1 cellular context compared by ENCODE assay signal in the genomic region with DNA sequence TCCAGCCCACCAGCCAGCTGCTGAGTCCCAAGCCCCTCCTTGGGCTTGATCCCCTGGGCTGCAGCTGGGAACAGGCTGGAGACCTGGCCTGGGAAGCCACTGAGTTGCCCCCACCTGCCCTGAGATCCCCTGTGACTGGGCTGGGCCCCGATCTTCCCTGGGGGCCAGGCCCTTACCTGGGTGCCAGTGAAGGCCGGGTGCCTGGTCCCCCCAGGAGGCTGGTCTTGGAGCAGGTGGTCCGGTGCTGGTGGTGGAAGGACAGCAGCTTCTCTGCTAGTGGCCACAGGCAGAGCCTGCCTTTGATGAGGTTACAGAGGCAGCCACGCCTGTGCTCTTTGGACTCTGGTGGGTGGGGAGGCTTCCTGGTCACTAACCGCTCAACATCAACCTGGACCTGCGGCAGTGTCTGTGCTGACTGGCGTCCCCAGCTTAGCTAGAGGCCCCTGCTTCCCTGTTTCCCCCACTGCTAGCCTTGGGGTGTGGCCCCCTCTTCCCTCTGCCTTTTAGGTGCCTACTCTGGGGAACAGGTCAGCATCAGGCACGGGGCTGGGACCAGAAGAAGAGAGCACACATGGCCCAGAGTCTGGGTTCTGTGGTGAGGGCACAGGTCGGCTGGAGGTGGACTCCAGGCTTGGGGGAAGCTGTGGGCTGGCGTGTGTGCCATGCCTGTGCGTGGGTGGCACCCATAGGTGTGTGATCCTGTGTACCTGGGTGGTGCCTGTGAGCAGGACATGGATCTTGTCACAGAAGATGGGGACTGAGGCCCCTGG.
A peak's percentile ranks its signal among the peaks of the same experiment; 100 is the strongest.
TF ChIP-seq lines count a peak whose summit lies in the region.

A gene with protein sequence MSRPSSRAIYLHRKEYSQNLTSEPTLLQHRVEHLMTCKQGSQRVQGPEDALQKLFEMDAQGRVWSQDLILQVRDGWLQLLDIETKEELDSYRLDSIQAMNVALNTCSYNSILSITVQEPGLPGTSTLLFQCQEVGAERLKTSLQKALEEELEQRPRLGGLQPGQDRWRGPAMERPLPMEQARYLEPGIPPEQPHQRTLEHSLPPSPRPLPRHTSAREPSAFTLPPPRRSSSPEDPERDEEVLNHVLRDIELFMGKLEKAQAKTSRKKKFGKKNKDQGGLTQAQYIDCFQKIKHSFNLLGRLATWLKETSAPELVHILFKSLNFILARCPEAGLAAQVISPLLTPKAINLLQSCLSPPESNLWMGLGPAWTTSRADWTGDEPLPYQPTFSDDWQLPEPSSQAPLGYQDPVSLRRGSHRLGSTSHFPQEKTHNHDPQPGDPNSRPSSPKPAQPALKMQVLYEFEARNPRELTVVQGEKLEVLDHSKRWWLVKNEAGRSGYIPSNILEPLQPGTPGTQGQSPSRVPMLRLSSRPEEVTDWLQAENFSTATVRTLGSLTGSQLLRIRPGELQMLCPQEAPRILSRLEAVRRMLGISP (minus strand): TSS at position 278 of the 770 bp plus-strand sequence. CDS start 2,174 bp downstream, outside the sequence.

TF ChIP-seq in HepG2, 621 proteins besides CTCF, POLR2A, EP300 and RAD21 (continued from another document and continues in another):
- TF ChIP-seq, protein P1, sequence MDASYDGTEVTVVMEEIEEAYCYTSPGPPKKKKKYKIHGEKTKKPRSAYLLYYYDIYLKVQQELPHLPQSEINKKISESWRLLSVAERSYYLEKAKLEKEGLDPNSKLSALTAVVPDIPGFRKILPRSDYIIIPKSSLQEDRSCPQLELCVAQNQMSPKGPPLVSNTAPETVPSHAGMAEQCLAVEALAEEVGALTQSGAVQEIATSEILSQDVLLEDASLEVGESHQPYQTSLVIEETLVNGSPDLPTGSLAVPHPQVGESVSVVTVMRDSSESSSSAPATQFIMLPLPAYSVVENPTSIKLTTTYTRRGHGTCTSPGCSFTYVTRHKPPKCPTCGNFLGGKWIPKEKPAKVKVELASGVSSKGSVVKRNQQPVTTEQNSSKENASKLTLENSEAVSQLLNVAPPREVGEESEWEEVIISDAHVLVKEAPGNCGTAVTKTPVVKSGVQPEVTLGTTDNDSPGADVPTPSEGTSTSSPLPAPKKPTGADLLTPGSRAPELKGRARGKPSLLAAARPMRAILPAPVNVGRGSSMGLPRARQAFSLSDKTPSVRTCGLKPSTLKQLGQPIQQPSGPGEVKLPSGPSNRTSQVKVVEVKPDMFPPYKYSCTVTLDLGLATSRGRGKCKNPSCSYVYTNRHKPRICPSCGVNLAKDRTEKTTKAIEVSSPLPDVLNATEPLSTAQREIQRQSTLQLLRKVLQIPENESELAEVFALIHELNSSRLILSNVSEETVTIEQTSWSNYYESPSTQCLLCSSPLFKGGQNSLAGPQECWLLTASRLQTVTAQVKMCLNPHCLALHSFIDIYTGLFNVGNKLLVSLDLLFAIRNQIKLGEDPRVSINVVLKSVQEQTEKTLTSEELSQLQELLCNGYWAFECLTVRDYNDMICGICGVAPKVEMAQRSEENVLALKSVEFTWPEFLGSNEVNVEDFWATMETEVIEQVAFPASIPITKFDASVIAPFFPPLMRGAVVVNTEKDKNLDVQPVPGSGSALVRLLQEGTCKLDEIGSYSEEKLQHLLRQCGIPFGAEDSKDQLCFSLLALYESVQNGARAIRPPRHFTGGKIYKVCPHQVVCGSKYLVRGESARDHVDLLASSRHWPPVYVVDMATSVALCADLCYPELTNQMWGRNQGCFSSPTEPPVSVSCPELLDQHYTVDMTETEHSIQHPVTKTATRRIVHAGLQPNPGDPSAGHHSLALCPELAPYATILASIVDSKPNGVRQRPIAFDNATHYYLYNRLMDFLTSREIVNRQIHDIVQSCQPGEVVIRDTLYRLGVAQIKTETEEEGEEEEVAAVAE (CRISPR knock-in tag; IDR thresholded peaks at IDR 0.05; ENCODE audit: borderline replicate concordance), result peak; percentile 58; the same call in 1 of the 2 replicates
- TF ChIP-seq ARHGAP35 (CRISPR knock-in tag; IDR thresholded peaks at IDR 0.05; ENCODE audit: borderline replicate concordance), result 0 out of 2 replicates have a peak, but pooled peaks have one; percentile 23
- no peak for TF ChIP-seq ZNF891 (CRISPR knock-in tag; IDR thresholded peaks at IDR 0.05)
- no peak for TF ChIP-seq ZNF572 (CRISPR knock-in tag; IDR thresholded peaks at IDR 0.05)
- TF ChIP-seq, protein P2, sequence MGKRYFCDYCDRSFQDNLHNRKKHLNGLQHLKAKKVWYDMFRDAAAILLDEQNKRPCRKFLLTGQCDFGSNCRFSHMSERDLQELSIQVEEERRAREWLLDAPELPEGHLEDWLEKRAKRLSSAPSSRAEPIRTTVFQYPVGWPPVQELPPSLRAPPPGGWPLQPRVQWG (CRISPR knock-in tag; IDR thresholded peaks at IDR 0.05; ENCODE audit: borderline replicate concordance, low read depth), result no peak
- TF ChIP-seq, protein P3, sequence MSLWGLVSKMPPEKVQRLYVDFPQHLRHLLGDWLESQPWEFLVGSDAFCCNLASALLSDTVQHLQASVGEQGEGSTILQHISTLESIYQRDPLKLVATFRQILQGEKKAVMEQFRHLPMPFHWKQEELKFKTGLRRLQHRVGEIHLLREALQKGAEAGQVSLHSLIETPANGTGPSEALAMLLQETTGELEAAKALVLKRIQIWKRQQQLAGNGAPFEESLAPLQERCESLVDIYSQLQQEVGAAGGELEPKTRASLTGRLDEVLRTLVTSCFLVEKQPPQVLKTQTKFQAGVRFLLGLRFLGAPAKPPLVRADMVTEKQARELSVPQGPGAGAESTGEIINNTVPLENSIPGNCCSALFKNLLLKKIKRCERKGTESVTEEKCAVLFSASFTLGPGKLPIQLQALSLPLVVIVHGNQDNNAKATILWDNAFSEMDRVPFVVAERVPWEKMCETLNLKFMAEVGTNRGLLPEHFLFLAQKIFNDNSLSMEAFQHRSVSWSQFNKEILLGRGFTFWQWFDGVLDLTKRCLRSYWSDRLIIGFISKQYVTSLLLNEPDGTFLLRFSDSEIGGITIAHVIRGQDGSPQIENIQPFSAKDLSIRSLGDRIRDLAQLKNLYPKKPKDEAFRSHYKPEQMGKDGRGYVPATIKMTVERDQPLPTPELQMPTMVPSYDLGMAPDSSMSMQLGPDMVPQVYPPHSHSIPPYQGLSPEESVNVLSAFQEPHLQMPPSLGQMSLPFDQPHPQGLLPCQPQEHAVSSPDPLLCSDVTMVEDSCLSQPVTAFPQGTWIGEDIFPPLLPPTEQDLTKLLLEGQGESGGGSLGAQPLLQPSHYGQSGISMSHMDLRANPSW (CRISPR knock-in tag; IDR thresholded peaks at IDR 0.05; ENCODE audit: borderline replicate concordance), result no peak; the same call in 1 of the 2 replicates
- TF ChIP-seq U2AF1 (optimal IDR thresholded peaks at IDR 0.05; ENCODE audit: low read depth, low read length), result peak; percentile 82
- no peak for TF ChIP-seq ZNF75D (CRISPR knock-in tag; IDR thresholded peaks at IDR 0.05; ENCODE audit: borderline replicate concordance)
- no peak for TF ChIP-seq MAFK (conservative IDR thresholded peaks at IDR 0.05 in 1 of 2, IDR thresholded peaks at IDR 0.05 in 1 of 2; ENCODE audit: low read length in 2 of 2)
- TF ChIP-seq, protein P4, sequence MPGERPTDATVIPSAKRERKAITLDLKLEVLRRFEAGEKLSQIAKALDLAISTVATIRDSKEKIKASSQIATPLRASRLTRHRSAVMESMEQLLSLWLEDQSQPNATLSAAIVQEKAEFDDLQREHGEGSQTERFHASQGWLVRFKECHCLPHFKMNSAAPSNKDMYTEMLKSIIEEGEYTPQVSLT (CRISPR knock-in tag; IDR thresholded peaks at IDR 0.05; ENCODE audit: borderline replicate concordance, low read depth), result no peak
- TF ChIP-seq, protein P5, sequence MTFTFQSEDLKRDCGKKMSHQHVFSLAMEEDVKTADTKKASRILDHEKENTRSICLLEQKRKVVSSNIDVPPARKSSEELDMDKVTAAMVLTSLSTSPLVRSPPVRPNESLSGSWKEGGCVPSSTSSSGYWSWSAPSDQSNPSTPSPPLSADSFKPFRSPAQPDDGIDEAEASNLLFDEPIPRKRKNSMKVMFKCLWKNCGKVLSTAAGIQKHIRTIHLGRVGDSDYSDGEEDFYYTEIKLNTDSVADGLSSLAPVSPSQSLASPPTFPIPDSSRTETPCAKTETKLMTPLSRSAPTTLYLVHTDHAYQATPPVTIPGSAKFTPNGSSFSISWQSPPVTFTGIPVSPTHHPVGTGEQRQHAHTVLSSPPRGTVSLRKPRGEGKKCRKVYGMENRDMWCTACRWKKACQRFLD (CRISPR knock-in tag; IDR thresholded peaks at IDR 0.05; ENCODE audit: borderline replicate concordance), result 0 out of 2 replicates have a peak, but pooled peaks have one; percentile 59
- no peak for TF ChIP-seq SP1 (IDR thresholded peaks at IDR 0.05)
- 0 out of 2 replicates have a peak, but pooled peaks have one; percentile 15 for TF ChIP-seq SP1 (CRISPR knock-in tag; IDR thresholded peaks at IDR 0.05)
- TF ChIP-seq ZNF724P (CRISPR knock-in tag; IDR thresholded peaks at IDR 0.05; ENCODE audit: borderline replicate concordance), result peak; percentile 69; the same call in 1 of the 2 replicates
- 0 out of 2 replicates have a peak, but pooled peaks have one; percentile 48 for TF ChIP-seq ZNF709 (CRISPR knock-in tag; IDR thresholded peaks at IDR 0.05)
- no peak for TF ChIP-seq ZNF878 (CRISPR knock-in tag; IDR thresholded peaks at IDR 0.05)
- TF ChIP-seq ZNF264 (CRISPR knock-in tag; IDR thresholded peaks at IDR 0.05), result peak; percentile 100
- TF ChIP-seq TBL1XR1 (IDR thresholded peaks at IDR 0.05; ENCODE audit: borderline replicate concordance, low read length, partially characterized antibody), result no peak
- TF ChIP-seq SRSF4 (IDR thresholded peaks at IDR 0.05; ENCODE audit: low read depth, low read length, poor library complexity, severe bottlenecking), result no peak
- TF ChIP-seq HES4 (CRISPR knock-in tag; IDR thresholded peaks at IDR 0.05; ENCODE audit: borderline replicate concordance), result no peak
- TF ChIP-seq, protein P6, sequence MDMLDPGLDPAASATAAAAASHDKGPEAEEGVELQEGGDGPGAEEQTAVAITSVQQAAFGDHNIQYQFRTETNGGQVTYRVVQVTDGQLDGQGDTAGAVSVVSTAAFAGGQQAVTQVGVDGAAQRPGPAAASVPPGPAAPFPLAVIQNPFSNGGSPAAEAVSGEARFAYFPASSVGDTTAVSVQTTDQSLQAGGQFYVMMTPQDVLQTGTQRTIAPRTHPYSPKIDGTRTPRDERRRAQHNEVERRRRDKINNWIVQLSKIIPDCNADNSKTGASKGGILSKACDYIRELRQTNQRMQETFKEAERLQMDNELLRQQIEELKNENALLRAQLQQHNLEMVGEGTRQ (IDR thresholded peaks at IDR 0.05; ENCODE audit: low read depth, low read length), result no peak
- TF ChIP-seq, protein P6 (CRISPR knock-in tag; IDR thresholded peaks at IDR 0.05; ENCODE audit: borderline replicate concordance), result no peak
- peak; percentile 58; the same call in 1 of the 2 replicates for TF ChIP-seq RCOR2 (CRISPR knock-in tag; IDR thresholded peaks at IDR 0.05)
- TF ChIP-seq, protein P7, sequence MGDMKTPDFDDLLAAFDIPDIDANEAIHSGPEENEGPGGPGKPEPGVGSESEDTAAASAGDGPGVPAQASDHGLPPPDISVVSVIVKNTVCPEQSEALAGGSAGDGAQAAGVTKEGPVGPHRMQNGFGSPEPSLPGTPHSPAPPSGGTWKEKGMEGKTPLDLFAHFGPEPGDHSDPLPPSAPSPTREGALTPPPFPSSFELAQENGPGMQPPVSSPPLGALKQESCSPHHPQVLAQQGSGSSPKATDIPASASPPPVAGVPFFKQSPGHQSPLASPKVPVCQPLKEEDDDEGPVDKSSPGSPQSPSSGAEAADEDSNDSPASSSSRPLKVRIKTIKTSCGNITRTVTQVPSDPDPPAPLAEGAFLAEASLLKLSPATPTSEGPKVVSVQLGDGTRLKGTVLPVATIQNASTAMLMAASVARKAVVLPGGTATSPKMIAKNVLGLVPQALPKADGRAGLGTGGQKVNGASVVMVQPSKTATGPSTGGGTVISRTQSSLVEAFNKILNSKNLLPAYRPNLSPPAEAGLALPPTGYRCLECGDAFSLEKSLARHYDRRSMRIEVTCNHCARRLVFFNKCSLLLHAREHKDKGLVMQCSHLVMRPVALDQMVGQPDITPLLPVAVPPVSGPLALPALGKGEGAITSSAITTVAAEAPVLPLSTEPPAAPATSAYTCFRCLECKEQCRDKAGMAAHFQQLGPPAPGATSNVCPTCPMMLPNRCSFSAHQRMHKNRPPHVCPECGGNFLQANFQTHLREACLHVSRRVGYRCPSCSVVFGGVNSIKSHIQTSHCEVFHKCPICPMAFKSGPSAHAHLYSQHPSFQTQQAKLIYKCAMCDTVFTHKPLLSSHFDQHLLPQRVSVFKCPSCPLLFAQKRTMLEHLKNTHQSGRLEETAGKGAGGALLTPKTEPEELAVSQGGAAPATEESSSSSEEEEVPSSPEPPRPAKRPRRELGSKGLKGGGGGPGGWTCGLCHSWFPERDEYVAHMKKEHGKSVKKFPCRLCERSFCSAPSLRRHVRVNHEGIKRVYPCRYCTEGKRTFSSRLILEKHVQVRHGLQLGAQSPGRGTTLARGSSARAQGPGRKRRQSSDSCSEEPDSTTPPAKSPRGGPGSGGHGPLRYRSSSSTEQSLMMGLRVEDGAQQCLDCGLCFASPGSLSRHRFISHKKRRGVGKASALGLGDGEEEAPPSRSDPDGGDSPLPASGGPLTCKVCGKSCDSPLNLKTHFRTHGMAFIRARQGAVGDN (CRISPR knock-in tag; IDR thresholded peaks at IDR 0.05), result peak; percentile 96
- TF ChIP-seq FOXK1 (CRISPR knock-in tag; IDR thresholded peaks at IDR 0.05; ENCODE audit: borderline replicate concordance, low read depth), result peak; percentile 30; the same call in 1 of the 2 replicates
- TF ChIP-seq, protein P8, sequence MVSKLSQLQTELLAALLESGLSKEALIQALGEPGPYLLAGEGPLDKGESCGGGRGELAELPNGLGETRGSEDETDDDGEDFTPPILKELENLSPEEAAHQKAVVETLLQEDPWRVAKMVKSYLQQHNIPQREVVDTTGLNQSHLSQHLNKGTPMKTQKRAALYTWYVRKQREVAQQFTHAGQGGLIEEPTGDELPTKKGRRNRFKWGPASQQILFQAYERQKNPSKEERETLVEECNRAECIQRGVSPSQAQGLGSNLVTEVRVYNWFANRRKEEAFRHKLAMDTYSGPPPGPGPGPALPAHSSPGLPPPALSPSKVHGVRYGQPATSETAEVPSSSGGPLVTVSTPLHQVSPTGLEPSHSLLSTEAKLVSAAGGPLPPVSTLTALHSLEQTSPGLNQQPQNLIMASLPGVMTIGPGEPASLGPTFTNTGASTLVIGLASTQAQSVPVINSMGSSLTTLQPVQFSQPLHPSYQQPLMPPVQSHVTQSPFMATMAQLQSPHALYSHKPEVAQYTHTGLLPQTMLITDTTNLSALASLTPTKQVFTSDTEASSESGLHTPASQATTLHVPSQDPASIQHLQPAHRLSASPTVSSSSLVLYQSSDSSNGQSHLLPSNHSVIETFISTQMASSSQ (IDR thresholded peaks at IDR 0.05; ENCODE audit: low read depth), result 0 out of 2 replicates have a peak, but pooled peaks have one; percentile 28
- TF ChIP-seq, protein P8 (CRISPR knock-in tag; IDR thresholded peaks at IDR 0.05; ENCODE audit: borderline replicate concordance), result peak; percentile 61; the same call in 1 of the 2 replicates
